ENCODE assay signal across 1 cellular context in genomic region chr17:77618731-77619130, GRCh38.
TF ChIP-seq lines count a peak whose summit lies in the region.

No MANE protein-coding gene starts in this region.

TF ChIP-seq in A549, 52 proteins besides CTCF, POLR2A, EP300 and RAD21 (continued from another document):
- TF ChIP-seq HMGXB4 (CRISPR knock-in tag; IDR thresholded peaks at IDR 0.05; ENCODE audit: borderline replicate concordance) = no peak
- no peak for TF ChIP-seq CHD4 (IDR thresholded peaks at IDR 0.05; ENCODE audit: borderline replicate concordance)
- TF ChIP-seq ZNF302 (CRISPR knock-in tag; IDR thresholded peaks at IDR 0.05) = no peak
- no peak for TF ChIP-seq MAFK (IDR thresholded peaks at IDR 0.05; ENCODE audit: partially characterized antibody)
- no peak for TF ChIP-seq NR3C1 (IDR thresholded peaks at IDR 0.05)
- TF ChIP-seq FOXS1 (CRISPR knock-in tag; IDR thresholded peaks at IDR 0.05) = no peak
